Comparison of ENCODE assay signal across 17 cellular contexts in genomic region chr1:162720996-162721395, GRCh38.
"Had no signal": no experiment of that assay in that cellular context is flagged by ENCODE, and none has a peak within 500 bp of the region (broad histone marks: within the 10 kb centered on the region; RNA-seq: fewer than 3 reads in every experiment).

No MANE protein-coding gene starts in this region.

- H3K27ac ChIP-seq: dorsolateral prefrontal cortex, foreskin keratinocyte, lower lobe of right lung, vagina had no signal

- DNase-seq: activated CD4-positive, alpha-beta memory T cell treated with anti-CD3 and anti-CD28 coated beads, Interleukin-2, amount 10 ng/mL, durations not matched to agents 7 days and 5 days; activated CD4-positive, alpha-beta T cell treated with anti-CD3 and anti-CD28 coated beads for 48 hours; activated CD4-positive, CD25-positive, alpha-beta regulatory T cell; activated CD8-positive, alpha-beta memory T cell treated with anti-CD3 and anti-CD28 coated beads, Interleukin-2, amount 10 ng/mL, durations not matched to agents 7 days and 5 days; activated naive CD8-positive, alpha-beta T cell treated with anti-CD3 and anti-CD28 coated beads for 36 hours; amniotic stem cell; caudate nucleus; dorsolateral prefrontal cortex; foreskin keratinocyte; hippocampal formation; lower lobe of right lung; nephron progenitor cell; occipital lobe; stimulated activated CD4-positive, alpha-beta T cell treated with anti-CD3 and anti-CD28 coated beads, Interleukin-2, amount 100 ng/mL, for 24 hours; stimulated activated naive CD8-positive, alpha-beta T cell treated with anti-CD3 and anti-CD28 coated beads, Interleukin-15, Interleukin-2, amounts not matched to agents 100 U/mL and 50 U/mL, for 24 hours; transverse colon had no signal

- H3K4me3 ChIP-seq: dorsolateral prefrontal cortex, lower lobe of right lung, transverse colon, vagina had no signal

- H3K36me3 ChIP-seq: lower lobe of right lung, transverse colon, vagina had no signal

- H3K27me3 ChIP-seq: dorsolateral prefrontal cortex, foreskin keratinocyte, transverse colon, vagina had no signal

- ATAC-seq: activated CD8-positive, alpha-beta memory T cell treated with anti-CD3 and anti-CD28 coated beads, Interleukin-2, amount 10 ng/mL, durations not matched to agents 7 days and 5 days; foreskin keratinocyte; lower lobe of right lung; stimulated activated naive CD8-positive, alpha-beta T cell treated with anti-CD3 and anti-CD28 coated beads, Interleukin-15, Interleukin-2, amounts not matched to agents 100 U/mL and 50 U/mL, for 24 hours had no signal

- H3K4me1 ChIP-seq: foreskin keratinocyte, lower lobe of right lung had no signal

- H3K9me3 ChIP-seq: lower lobe of right lung, transverse colon, vagina had no signal
